8 cellular contexts compared by ENCODE assay signal in genomic region chr6:115896538-115897129, GRCh38.
DNase-seq lines count a peak whose midpoint lies in the region; ATAC-seq, FAIRE-seq and TF ChIP-seq lines count a peak whose summit lies in the region.
"Had no signal": no experiment of that assay in that cellular context is flagged by ENCODE, and none has a peak within 500 bp of the region (broad histone marks: within the 10 kb centered on the region; RNA-seq: fewer than 3 reads in every experiment).

No MANE protein-coding gene starts in this region.

- BruUV-seq in GM12878 (replicated peaks; lab: Mats Ljungman, UMichigan) = no TSS peak

- H3K27ac ChIP-seq in GM12878 (ENCODE audit: control insufficient read depth, insufficient read depth) = no peak overlapping the region

- TF ChIP-seq CTCF in GM12878 (IDR thresholded peaks at IDR 0.05 in 2 of 3, conservative IDR thresholded peaks at IDR 0.05 in 1 of 3; ENCODE audit: control insufficient read depth in 2 of 3, extremely low read depth in 1 of 3, insufficient read depth in 1 of 3, low read depth in 3 of 3, low read length in 3 of 3) = peak; percentile 72 to 79 (median 74)

- in situ Hi-C loops in GM12878 (cut with MboI) = loop anchor here (10.0 kb wide), 1 partner anchor 198 kb away; no protein-coding TSS in a partner anchor

- DNase-seq in GM04504 (ENCODE audit: low read depth) (peak; percentile 16), NCI-H1105 treated with DMSO at 0.1 percent for 48 hours (lab: John Stamatoyannopoulos, UW) (peak; percentile 60), GM12878 (ENCODE audit: low read depth, low spot score) (no peak), left lobe of liver (ENCODE audit: low spot score) (no peak), NCI-H128 (lab: John Stamatoyannopoulos, UW; ENCODE audit: unreplicated experiment) (no peak), DMS79 treated with DMSO at 0.1 percent for 48 hours (lab: John Stamatoyannopoulos, UW) (no peak)

- intact Hi-C loops in GM12878 (cut with micrococcal nuclease; ENCODE audit: unreplicated experiment) = loop anchor here (1.0 to 10.0 kb wide), 4 partner anchors 319 to 1149 kb away; no protein-coding TSS in a partner anchor

- 48% methylated on average over 2 of the region's 2 CpGs for WGBS in GM12878 (ENCODE audit: insufficient coverage, insufficient replicate concordance, low lambda C conversion rate, missing lambda C conversion rate)

- FAIRE-seq in GM12878 (lab: Jason Lieb, UNC) = no peak

- H3K4me3 ChIP-seq in GM12878 = no peak overlapping the region

- peak; percentile 56 for ATAC-seq in GM21825 (IDR thresholded peaks at IDR 0.05; ENCODE audit: unreplicated experiment)
- ATAC-seq in GM12878 = peak; percentile 45
- peak; percentile 84 for ATAC-seq in left lobe of liver
- ATAC-seq: activated T-cell treated with anti-CD3 and anti-CD28 coated beads, Interleukin-2, amount 50 U/mL, for 72 hours had no signal

- POLR2A ChIA-PET in GM12878 (lab: Charles Lee) = interaction anchor here (0.6 kb wide), 1 partner anchor 1287 kb away, joined by 3 read pairs; no protein-coding TSS in a partner anchor

- no peaks in the 10 kb centered on the region for H3K36me3 ChIP-seq in GM12878 (ENCODE audit: control insufficient read depth in 2 of 2, insufficient read depth in 2 of 2, low read length in 1 of 2)

- H3K4me2 ChIP-seq in GM12878 (ENCODE audit: control insufficient read depth, insufficient read depth) = no peak overlapping the region

- CTCF ChIA-PET in GM12878 (lab: Yijun Ruan, JAX) = interaction anchor here (0.7 to 2.0 kb wide), 24 partner anchors 10 to 1592 kb away, joined by 3 to 7 read pairs (median 4); no protein-coding TSS in a partner anchor

- peaks cover 13% of the 10 kb centered on the region for H3K4me1 ChIP-seq in GM12878 (ENCODE audit: control insufficient read depth, insufficient read depth, low read length)

- no peaks in the 10 kb centered on the region for H3K79me2 ChIP-seq in GM12878 (ENCODE audit: control insufficient read depth, insufficient read depth, low read length)

- no peak for TF ChIP-seq EP300 in GM12878 (IDR thresholded peaks at IDR 0.05; ENCODE audit: borderline replicate concordance in 1 of 2, control insufficient read depth in 1 of 2, low read depth in 2 of 2, low read length in 2 of 2)

- TF ChIP-seq RAD21 in GM12878 (IDR thresholded peaks at IDR 0.05; ENCODE audit: insufficient read depth, low read depth, low read length) = peak; percentile 91

- SMC1A ChIA-PET in GM12878 (lab: Charles Lee; ENCODE audit: uncharacterized antibody, unreplicated experiment) = interaction anchor here (0.6 to 2.7 kb wide), 10 partner anchors 9 to 1149 kb away, joined by 3 to 9 read pairs (median 4); no protein-coding TSS in a partner anchor

- RAD21 ChIA-PET in GM12878 (lab: Charles Lee; ENCODE audit: unreplicated experiment) = interaction anchor here (0.7 to 1.3 kb wide), 3 partner anchors 13 to 1149 kb away, joined by 3 to 5 read pairs (median 5); no protein-coding TSS in a partner anchor

- peaks cover 7% of the 10 kb centered on the region for H3K9me3 ChIP-seq in GM12878 (replicated peaks; ENCODE audit: control insufficient read depth, insufficient read depth, low read length)

- no peak for TF ChIP-seq POLR2A in GM12878 (IDR thresholded peaks at IDR 0.05; ENCODE audit: low read depth, low read length)

- H2AFZ ChIP-seq in GM12878 (ENCODE audit: control insufficient read depth, low read depth, low read length) = no peak overlapping the region

- no peaks in the 10 kb centered on the region for H3K27me3 ChIP-seq in GM12878 (replicated peaks in 1 of 2; ENCODE audit: control insufficient read depth in 2 of 2, insufficient read depth in 2 of 2, low read length in 1 of 2)

- H3K9ac ChIP-seq in GM12878 (ENCODE audit: control insufficient read depth, insufficient read depth, low read length) = no peak overlapping the region

- H4K20me1 ChIP-seq in GM12878 (ENCODE audit: control insufficient read depth, insufficient read depth) = no peaks in the 10 kb centered on the region

TF ChIP-seq in GM12878, 131 proteins besides CTCF, POLR2A, EP300 and RAD21:
- TF ChIP-seq YBX1 (IDR thresholded peaks at IDR 0.05) (no peak), GATAD2B (conservative IDR thresholded peaks at IDR 0.05; ENCODE audit: low read depth) (no peak), POLR2AphosphoS5 (IDR thresholded peaks at IDR 0.05; ENCODE audit: low read length) (no peak), CBFB (IDR thresholded peaks at IDR 0.05; ENCODE audit: low read depth) (no peak), FOXM1 (IDR thresholded peaks at IDR 0.05; ENCODE audit: low read depth, low read length) (no peak), SMC3 (IDR thresholded peaks at IDR 0.05; ENCODE audit: borderline replicate concordance, low read length) (peak; percentile 66; the same call in 1 of the 2 replicates), BRCA1 (IDR thresholded peaks at IDR 0.05; ENCODE audit: low read depth, low read length) (no peak)
- TF ChIP-seq, protein P1, sequence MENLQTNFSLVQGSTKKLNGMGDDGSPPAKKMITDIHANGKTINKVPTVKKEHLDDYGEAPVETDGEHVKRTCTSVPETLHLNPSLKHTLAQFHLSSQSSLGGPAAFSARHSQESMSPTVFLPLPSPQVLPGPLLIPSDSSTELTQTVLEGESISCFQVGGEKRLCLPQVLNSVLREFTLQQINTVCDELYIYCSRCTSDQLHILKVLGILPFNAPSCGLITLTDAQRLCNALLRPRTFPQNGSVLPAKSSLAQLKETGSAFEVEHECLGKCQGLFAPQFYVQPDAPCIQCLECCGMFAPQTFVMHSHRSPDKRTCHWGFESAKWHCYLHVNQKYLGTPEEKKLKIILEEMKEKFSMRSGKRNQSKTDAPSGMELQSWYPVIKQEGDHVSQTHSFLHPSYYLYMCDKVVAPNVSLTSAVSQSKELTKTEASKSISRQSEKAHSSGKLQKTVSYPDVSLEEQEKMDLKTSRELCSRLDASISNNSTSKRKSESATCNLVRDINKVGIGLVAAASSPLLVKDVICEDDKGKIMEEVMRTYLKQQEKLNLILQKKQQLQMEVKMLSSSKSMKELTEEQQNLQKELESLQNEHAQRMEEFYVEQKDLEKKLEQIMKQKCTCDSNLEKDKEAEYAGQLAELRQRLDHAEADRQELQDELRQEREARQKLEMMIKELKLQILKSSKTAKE (IDR thresholded peaks at IDR 0.05; ENCODE audit: low read depth, poor library complexity, severe bottlenecking) = no peak

Comparison
In these comparisons a context has a peak if more than half of its experiments do, and no peak if none do; other contexts are left out.
1. DNase-seq: peak in GM04504 (single experiment) and NCI-H1105 treated with DMSO at 0.1 percent for 48 hours (single experiment); none in GM12878 (single experiment), left lobe of liver (single experiment), NCI-H128 (single experiment) and DMS79 treated with DMSO at 0.1 percent for 48 hours (single experiment).
2. Peak in every context shown above with its lines, with median percentiles within 50 percentile points of each other: ATAC-seq.